23 cellular contexts compared by ENCODE assay signal in the genomic region with DNA sequence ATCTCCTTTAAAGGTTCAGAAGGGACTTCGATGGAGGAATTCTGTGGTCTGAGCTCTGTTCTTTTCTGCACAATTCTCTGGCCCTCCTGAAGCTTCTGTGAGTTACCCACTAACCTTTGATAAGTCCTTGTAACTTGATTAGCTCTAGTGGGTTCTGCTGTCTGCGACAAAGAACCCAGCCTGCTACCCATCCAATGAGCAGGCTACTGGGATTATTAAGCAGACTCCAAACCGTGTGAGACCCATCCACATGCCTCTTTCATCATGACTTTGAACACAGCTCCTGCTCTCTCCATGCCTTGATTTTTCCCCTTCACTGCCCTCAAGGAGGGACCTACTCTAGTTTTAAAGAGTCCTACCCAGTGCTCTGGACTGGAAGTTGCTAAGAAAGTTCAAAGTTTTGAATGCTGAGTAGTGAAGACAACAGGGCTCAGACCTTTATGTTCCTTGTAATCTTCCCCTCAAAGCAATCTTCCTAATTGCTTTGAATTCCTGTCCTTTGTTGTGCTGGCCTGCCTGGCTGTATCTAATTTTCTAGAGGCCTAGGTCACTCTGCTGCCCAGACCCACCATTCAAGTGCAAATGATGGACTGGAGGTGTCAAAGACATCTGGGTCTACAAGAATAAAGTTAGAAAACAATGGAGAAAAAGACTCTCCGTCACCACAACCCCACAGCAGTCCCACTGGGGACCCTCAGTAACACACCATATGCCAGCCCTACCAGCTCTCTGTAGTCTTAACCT.
"Had no signal": no experiment of that assay in that cellular context is flagged by ENCODE, and none has a peak within 500 bp of the region (broad histone marks: within the 10 kb centered on the region; RNA-seq: fewer than 3 reads in every experiment).

No MANE protein-coding gene starts in this region.

- H3K36me3 ChIP-seq: brain microvascular endothelial cell, colonic mucosa, esophagus squamous epithelium, lower lobe of right lung, right lobe of liver, tibial nerve had no signal

- H3K9me3 ChIP-seq: colonic mucosa, esophagus squamous epithelium, right lobe of liver, tibial nerve had no signal

- H3K4me3 ChIP-seq: colonic mucosa, esophagus squamous epithelium, lower lobe of right lung, right lobe of liver, tibial nerve had no signal

- H3K27me3 ChIP-seq: colonic mucosa, esophagus squamous epithelium, right lobe of liver, tibial nerve had no signal

- DNase-seq: activated CD4-positive, alpha-beta T cell treated with anti-CD3 and anti-CD28 coated beads, Interleukin-2, amount 10 ng/mL, durations not matched to agents 7 days and 5 days; activated CD8-positive, alpha-beta memory T cell treated with anti-CD3 and anti-CD28 coated beads, Interleukin-2, amount 50 U/mL, for 48 hours; activated CD8-positive, alpha-beta T cell treated with anti-CD3 and anti-CD28 coated beads, Interleukin-2, amount 10 ng/mL, durations not matched to agents 7 days and 5 days; activated effector memory CD4-positive, alpha-beta T cell treated with Interleukin-2 at 50 U/mL for 16 hours; activated naive CD4-positive, alpha-beta T cell treated with anti-CD3 and anti-CD28 coated beads, Interleukin-2, amount 10 ng/mL, durations not matched to agents 7 days and 5 days; activated naive CD8-positive, alpha-beta T cell treated with anti-CD3 and anti-CD28 coated beads, Interleukin-2, amount 50 U/mL, for 24 hours; activated T-cell treated with anti-CD3 and anti-CD28 coated beads, Interleukin-2, amount 50 U/mL, for 48 hours; anterior cingulate cortex; brain microvascular endothelial cell; effector CD4-positive, alpha-beta T cell; esophagus squamous epithelium; left colon; lower lobe of right lung; midbrain; right lobe of liver; small intestine; stimulated activated CD4-positive, alpha-beta T cell treated with anti-CD3 and anti-CD28 coated beads, Interleukin-15, amount 100 ng/mL, for 24 hours; stimulated activated CD4-positive, alpha-beta T cell treated with anti-CD3 and anti-CD28 coated beads, Interleukin-2, amount 100 ng/mL, for 48 hours; T-helper 1 cell; T-helper 9 cell had no signal

- H3K27ac ChIP-seq: brain microvascular endothelial cell, colonic mucosa, esophagus squamous epithelium, lower lobe of right lung, right lobe of liver, tibial nerve had no signal

- ATAC-seq: activated CD4-positive, CD25-positive, alpha-beta regulatory T cell treated with anti-CD3 and anti-CD28 coated beads, Interleukin-2, amount 50 U/mL, for 24 hours; activated CD8-positive, alpha-beta T cell treated with anti-CD3 and anti-CD28 coated beads, Interleukin-2, amount 10 ng/mL, durations not matched to agents 7 days and 5 days; activated naive CD8-positive, alpha-beta T cell treated with anti-CD3 and anti-CD28 coated beads, Interleukin-2, amount 50 U/mL, for 24 hours; lower lobe of right lung; right lobe of liver had no signal

- H3K4me1 ChIP-seq: colonic mucosa, esophagus squamous epithelium, lower lobe of right lung, tibial nerve had no signal
